9 cellular contexts compared by ENCODE assay signal in the genomic region with DNA sequence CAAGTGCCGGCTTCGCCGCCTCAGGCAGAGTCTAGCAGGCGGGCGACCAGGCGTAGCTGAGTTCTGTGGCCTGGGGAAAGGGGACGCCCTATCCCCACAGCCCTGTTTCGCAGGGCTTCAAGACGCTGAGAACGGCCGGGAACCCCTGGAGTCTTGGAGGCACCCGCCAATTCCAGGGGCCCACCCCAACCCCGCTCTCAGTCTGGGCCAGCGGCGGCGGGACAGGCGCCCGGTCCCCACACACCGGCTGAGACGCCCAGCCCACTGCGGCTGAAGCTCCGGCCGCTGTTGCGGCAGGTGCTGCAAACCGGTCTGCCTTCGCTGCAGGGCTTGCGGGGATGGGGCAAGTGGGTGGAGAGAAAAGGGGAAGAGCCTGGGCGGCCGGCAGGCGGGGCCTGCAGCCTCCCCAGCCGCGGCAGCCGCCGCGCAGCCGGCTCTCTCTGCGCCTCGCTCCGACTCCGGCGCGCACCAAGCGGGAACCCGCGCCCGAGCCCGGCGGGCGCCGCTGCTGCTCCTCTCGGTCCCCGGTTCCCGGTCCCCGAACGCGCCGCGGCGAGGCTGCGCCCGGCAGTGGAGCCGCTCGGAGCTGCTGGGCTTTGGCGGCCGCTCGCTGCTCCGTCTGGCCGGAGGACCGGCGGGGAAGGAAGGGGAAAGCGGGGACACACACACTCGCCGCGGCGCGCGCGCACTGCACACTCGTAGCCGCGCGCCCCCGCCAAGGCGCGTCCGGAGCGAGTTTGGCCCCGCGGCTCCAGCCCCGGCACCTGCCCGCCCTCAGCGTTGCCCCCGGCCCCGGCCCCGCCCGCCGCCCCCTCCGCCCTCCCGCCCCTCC. TPM values are rescaled to one million over a fixed set of nuclear protein-coding genes. Genes with fewer than 3 reads are reported as not detected.
A peak's percentile ranks its signal among the peaks of the same experiment; 100 is the strongest.
DNase-seq lines count a peak whose midpoint lies in the region; ATAC-seq, FAIRE-seq and TF ChIP-seq lines count a peak whose summit lies in the region.
"Had no signal": no experiment of that assay in that cellular context is flagged by ENCODE, and none has a peak within 500 bp of the region (broad histone marks: within the 10 kb centered on the region; RNA-seq: fewer than 3 reads in every experiment).

A gene with protein sequence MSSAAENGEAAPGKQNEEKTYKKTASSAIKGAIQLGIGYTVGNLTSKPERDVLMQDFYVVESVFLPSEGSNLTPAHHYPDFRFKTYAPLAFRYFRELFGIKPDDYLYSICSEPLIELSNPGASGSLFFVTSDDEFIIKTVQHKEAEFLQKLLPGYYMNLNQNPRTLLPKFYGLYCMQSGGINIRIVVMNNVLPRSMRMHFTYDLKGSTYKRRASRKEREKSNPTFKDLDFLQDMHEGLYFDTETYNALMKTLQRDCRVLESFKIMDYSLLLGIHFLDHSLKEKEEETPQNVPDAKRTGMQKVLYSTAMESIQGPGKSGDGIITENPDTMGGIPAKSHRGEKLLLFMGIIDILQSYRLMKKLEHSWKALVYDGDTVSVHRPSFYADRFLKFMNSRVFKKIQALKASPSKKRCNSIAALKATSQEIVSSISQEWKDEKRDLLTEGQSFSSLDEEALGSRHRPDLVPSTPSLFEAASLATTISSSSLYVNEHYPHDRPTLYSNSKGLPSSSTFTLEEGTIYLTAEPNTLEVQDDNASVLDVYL (plus strand): TSS at position 437 of the 832 bp plus-strand sequence. CDS start 117,375 bp downstream, outside the sequence.

- H3K36me3 ChIP-seq in esophagus squamous epithelium (no peaks in the 10 kb centered on the region), mucosa of rectum (ENCODE audit: control insufficient read depth in 2 of 2, insufficient read depth in 2 of 2, low read length in 2 of 2) (no peaks in the 10 kb centered on the region), stomach (no peaks in the 10 kb centered on the region)

- intact Hi-C loops in esophagus squamous epithelium (cut with DNase I): no loop called here
- intact Hi-C loops in stomach (cut with DNase I; ENCODE audit: low total_unique reads): no loop called here

- DNase-seq in AG08396 (ENCODE audit: low spot score): peak; percentile 65
- peak; percentile 75 for DNase-seq in GM18507 (ENCODE audit: extremely low spot score, insufficient read length, low read depth)
- DNase-seq in NCI-H146 treated with DMSO at 0.1 percent for 48 hours (lab: John Stamatoyannopoulos, UW; ENCODE audit: unreplicated experiment): peak; percentile 38
- peak; percentile 42 for DNase-seq in activated CD4-positive, CD25-positive, alpha-beta regulatory T cell treated with anti-CD3 and anti-CD28 coated beads, Interleukin-2, amount 50 U/mL, for 72 hours
- peak; percentile 22 for DNase-seq in esophagus squamous epithelium (lab: John Stamatoyannopoulos, UW)
- DNase-seq in stomach: peak; percentile 88

- peak; percentile 79 for ATAC-seq in HG02885 (IDR thresholded peaks at IDR 0.05; ENCODE audit: poor library complexity, unreplicated experiment)

- peak within 1 kb of the TSS; percentile 90 to 91 for H3K9ac ChIP-seq in mucosa of rectum (ENCODE audit: low read depth in 1 of 2, low read length in 2 of 2)

- H3K4me1 ChIP-seq in esophagus squamous epithelium (peaks cover 16 to 25% (median 18%) of the 10 kb centered on the region in 3 donors), mucosa of rectum (ENCODE audit: control insufficient read depth in 2 of 2, insufficient read depth in 2 of 2, low read length in 2 of 2) (peaks cover 7 to 20% of the 10 kb centered on the region in 2 donors), stomach (peaks cover 18 to 37% (median 26%) of the 10 kb centered on the region in 4 donors)

- TF ChIP-seq POLR2A in esophagus squamous epithelium (IDR thresholded peaks at IDR 0.05) (peak in 1 of 4 donors; percentile 44), stomach (IDR thresholded peaks at IDR 0.05) (peak in 2 of 4 donors; percentile 34 to 83)

- TF ChIP-seq CTCF in esophagus squamous epithelium (IDR thresholded peaks at IDR 0.05) (peak in 2 of 6 experiments; percentile 18 to 30), stomach (IDR thresholded peaks at IDR 0.05) (peak in 1 of 7 experiments; percentile 35)

- WGBS in esophagus squamous epithelium, 2 donors: no CpG with 5 or more reads among the region's 99 CpGs
- WGBS in stomach, 5 donors: 0 to 2% (median 1%) methylated on average over 15 to 96 of the region's 99 CpGs

- no peak for TF ChIP-seq EP300 in stomach (IDR thresholded peaks at IDR 0.05)

- H3K27me3 ChIP-seq in esophagus squamous epithelium: peaks cover 0 to 94% (median 6%) of the 10 kb centered on the region in 4 donors
- peaks cover 0 to 3% of the 10 kb centered on the region in 2 donors for H3K27me3 ChIP-seq in mucosa of rectum (ENCODE audit: control insufficient read depth in 2 of 2, insufficient read depth in 2 of 2, low read length in 2 of 2)
- peaks cover 0 to 50% (median 0%) of the 10 kb centered on the region in 3 donors for H3K27me3 ChIP-seq in stomach

- H3K9me3 ChIP-seq in esophagus squamous epithelium (no peaks in the 10 kb centered on the region), mucosa of rectum (ENCODE audit: control insufficient read depth in 2 of 2, low read length in 2 of 2) (no peaks in the 10 kb centered on the region), stomach (no peaks in the 10 kb centered on the region)

- peak; percentile 79 for FAIRE-seq in GM18507 (lab: Jason Lieb, UNC)

- peak within 1 kb of the TSS; percentile 48 to 81 (median 64) for H3K4me3 ChIP-seq in esophagus squamous epithelium
- peak within 1 kb of the TSS; percentile 85 to 96 for H3K4me3 ChIP-seq in mucosa of rectum (ENCODE audit: low read length in 2 of 2)
- H3K4me3 ChIP-seq in stomach: peak within 1 kb of the TSS; percentile 62 to 81 (median 66)

- H3K27ac ChIP-seq in esophagus squamous epithelium (peak within 1 kb of the TSS in 3 of 4 donors; percentile 19 to 69 (median 62)), mucosa of rectum (ENCODE audit: low read depth in 2 of 2, low read length in 2 of 2) (peak within 1 kb of the TSS; percentile 87 to 93), stomach (peak within 1 kb of the TSS; percentile 86 to 98 (median 91))

RNA-seq across cellular contexts. Expression of the gene that starts here (rescaled TPM):
- under 1 TPM in 3 of 4 donors, not detected in 1; 0.38 to 0.97 (median 0.56) TPM for total RNA-seq in esophagus squamous epithelium
- total RNA-seq in stomach: 10 to 100 TPM in 4 of 5 donors, 1 to 10 TPM in 1; 2.3 to 33.8 (median 20.1) TPM
- 10 to 100 TPM in 1 of 3 donors, 1 to 10 TPM in 2; 3.2 to 27.2 (median 8.0) TPM for polyA plus RNA-seq in stomach
- total RNA-seq: HT1080 had no signal

Comparison
In these comparisons a context has a peak if more than half of its experiments do, and no peak if none do; other contexts are left out.
1. Peak in every context shown above with its lines: DNase-seq, ATAC-seq, H3K4me3 ChIP-seq and H3K27ac ChIP-seq.
2. Peak in DNase-seq, H3K4me3 ChIP-seq and H3K27ac ChIP-seq in esophagus squamous epithelium; RNA of the gene not detected or under 1 TPM.
3. DNase-seq: peak in every context shown above with its lines; median percentile 88 in stomach; 75 in GM18507; 65 in AG08396; 42 in activated CD4-positive, CD25-positive, alpha-beta regulatory T cell treated with anti-CD3 and anti-CD28 coated beads, Interleukin-2, amount 50 U/mL, for 72 hours; 38 in NCI-H146 treated with DMSO at 0.1 percent for 48 hours; 22 in esophagus squamous epithelium.